ENCODE assay signal across 8 cellular contexts in genomic region chr1:156749429-156750118, GRCh38. TPM values are rescaled to one million over a fixed set of nuclear protein-coding genes. Genes with fewer than 3 reads are reported as not detected.
A peak's percentile ranks its signal among the peaks of the same experiment; 100 is the strongest.
DNase-seq lines count a peak whose midpoint lies in the region; ATAC-seq, FAIRE-seq and TF ChIP-seq lines count a peak whose summit lies in the region.

No MANE protein-coding gene starts in this region.

- DNase-seq in AG10803 (ENCODE audit: low read depth) (no peak), HuH-7 (ENCODE audit: low spot score) (peak; percentile 25), bronchial epithelial cell (ENCODE audit: low read depth) (no peak), DMS79 (lab: John Stamatoyannopoulos, UW) (no peak)
- no peak for DNase-seq in activated CD8-positive, alpha-beta memory T cell treated with anti-CD3 and anti-CD28 coated beads for 24 hours

- no peak; the same call in 1 of the 2 replicates for TF ChIP-seq CTCF in AG10803 (conservative IDR thresholded peaks at IDR 0.05; ENCODE audit: low read length)
- no peak for TF ChIP-seq CTCF in bronchial epithelial cell (IDR thresholded peaks at IDR 0.05; ENCODE audit: insufficient read depth, low read length, severe bottlenecking)

- H3K4me3 ChIP-seq in AG10803 (ENCODE audit: low read length) (peak overlapping the region; percentile 97), bronchial epithelial cell (ENCODE audit: low read depth, low read length) (peak overlapping the region; percentile 71), mucosa of stomach (ENCODE audit: low read length) (peak overlapping the region; percentile 39)

- H3K27me3 ChIP-seq in bronchial epithelial cell (ENCODE audit: control insufficient read depth, insufficient read depth, low read length) (no peaks in the 10 kb centered on the region), mucosa of stomach (ENCODE audit: control insufficient read depth, insufficient read depth, low read length) (no peaks in the 10 kb centered on the region)

- no peak for FAIRE-seq in bronchial epithelial cell (lab: Jason Lieb, UNC)

- no peak for ATAC-seq in GM19328 (IDR thresholded peaks at IDR 0.05; ENCODE audit: unreplicated experiment)
- no peak for ATAC-seq in HG03521 (IDR thresholded peaks at IDR 0.05; ENCODE audit: unreplicated experiment)

- H3K9me3 ChIP-seq in mucosa of stomach (ENCODE audit: control insufficient read depth, low read length), result no peaks in the 10 kb centered on the region

- peak overlapping the region; percentile 92 for H3K9ac ChIP-seq in mucosa of stomach (ENCODE audit: low read length)

- H3K36me3 ChIP-seq in bronchial epithelial cell (ENCODE audit: control insufficient read depth, insufficient read depth, low read length), result peaks cover 4% of the 10 kb centered on the region
- peaks cover 7% of the 10 kb centered on the region for H3K36me3 ChIP-seq in mucosa of stomach (ENCODE audit: control insufficient read depth, insufficient read depth, low read length)

- H3K4me1 ChIP-seq in mucosa of stomach (ENCODE audit: control insufficient read depth, insufficient read depth, low read length), result peaks cover 49% of the 10 kb centered on the region

RNA-seq across cellular contexts. Expression of gene HDGF, which starts 1.9 kb away (rescaled TPM):
- 163 and 225 TPM in 2 replicates for total RNA-seq in bronchial epithelial cell

RNA-seq across cellular contexts. Expression of gene MRPL24, which starts 8.7 kb away (rescaled TPM):
- 60.3 and 74.1 TPM in 2 replicates for total RNA-seq in bronchial epithelial cell

RNA-seq across cellular contexts. Expression of gene PRCC, which starts 17.8 kb away (rescaled TPM):
- total RNA-seq in bronchial epithelial cell, result 9.2 and 11.5 TPM in 2 replicates

RNA-seq across cellular contexts. Expression of gene ISG20L2, which starts 21.0 kb away (rescaled TPM):
- 7.9 and 10.6 TPM in 2 replicates for total RNA-seq in bronchial epithelial cell

RNA-seq across cellular contexts. Expression of gene METTL25B, which starts 21.3 kb away (rescaled TPM):
- total RNA-seq in bronchial epithelial cell, result 14.7 and 20.2 TPM in 2 replicates

Comparison
In these comparisons a context has a peak if more than half of its experiments do, and no peak if none do; other contexts are left out.
1. H3K4me3 ChIP-seq: peak in every context shown above with its lines; median percentile 97 in AG10803; 71 in bronchial epithelial cell; 39 in mucosa of stomach.